Comparison of ENCODE assay signal across 19 cellular contexts in the genomic region with DNA sequence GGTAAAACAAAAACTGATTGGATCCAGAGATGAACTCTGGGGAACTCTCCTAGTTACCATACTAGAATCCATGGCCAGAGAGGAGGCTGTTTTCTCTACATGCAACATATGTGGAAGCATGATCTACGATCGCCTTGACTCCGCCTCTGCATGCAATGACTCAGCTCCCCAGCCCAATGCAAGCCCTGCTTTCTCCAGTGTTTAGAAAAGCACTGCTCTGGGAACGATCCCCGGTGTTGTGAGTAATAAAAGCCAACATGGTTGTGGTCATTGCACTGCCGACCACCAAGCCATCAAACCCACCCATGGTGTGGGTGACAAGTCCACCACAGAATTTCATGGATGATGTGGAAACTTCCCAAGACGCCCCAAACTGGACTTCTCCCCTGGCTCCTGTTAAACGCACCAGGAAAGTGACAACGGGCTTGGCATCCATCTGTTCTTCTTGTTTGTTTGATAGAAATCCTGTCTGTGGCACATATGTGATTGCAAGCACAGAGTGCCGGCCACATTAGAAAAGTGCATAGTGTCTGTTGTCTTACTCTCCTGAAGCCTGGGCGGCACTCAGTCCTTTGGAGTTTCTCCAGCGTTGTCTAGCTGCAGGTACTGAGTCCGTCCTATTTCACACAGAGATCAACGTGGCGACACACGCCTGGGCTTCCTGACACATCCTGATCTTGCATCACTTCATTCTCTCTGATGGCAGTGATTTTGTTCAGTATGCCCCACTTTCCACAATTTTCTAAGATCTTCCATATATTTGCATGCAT. TPM values are rescaled to one million over a fixed set of nuclear protein-coding genes. Genes with fewer than 3 reads are reported as not detected.
"Had no signal": no experiment of that assay in that cellular context is flagged by ENCODE, and none has a peak within 500 bp of the region (broad histone marks: within the 10 kb centered on the region; RNA-seq: fewer than 3 reads in every experiment).

No MANE protein-coding gene starts in this region.

- H3K9me3 ChIP-seq: gastroesophageal sphincter, heart right ventricle, thyroid gland had no signal

- H3K27me3 ChIP-seq: brain microvascular endothelial cell, thyroid gland had no signal

- H3K27ac ChIP-seq: brain microvascular endothelial cell, gastroesophageal sphincter, heart right ventricle, thyroid gland, WERI-Rb-1 had no signal

- FAIRE-seq: urothelium cell line had no signal

- H3K36me3 ChIP-seq: brain microvascular endothelial cell, gastroesophageal sphincter, heart right ventricle, thyroid gland, WERI-Rb-1 had no signal

- ATAC-seq: gastroesophageal sphincter; heart right ventricle; left cardiac atrium; naive thymus-derived CD8-positive, alpha-beta T cell; stimulated activated naive B cell treated with anti-CD40 and anti-IgM and Interleukin-4, amounts not matched to agents 10 μg/mL and 1 μg/mL and 100 μg/mL, for 72 hours; T-cell had no signal

- H3K4me1 ChIP-seq: gastroesophageal sphincter, thyroid gland had no signal

- DNase-seq: activated naive CD4-positive, alpha-beta T cell treated with Interleukin-2 at 50 U/mL for 16 hours; anterior cingulate cortex; brain microvascular endothelial cell; heart right ventricle; left cardiac atrium; mammary epithelial cell; naive thymus-derived CD8-positive, alpha-beta T cell; retina; stimulated activated CD4-positive, alpha-beta T cell treated with anti-CD3 and anti-CD28 coated beads, Interleukin-15, amount 100 ng/mL, for 24 hours; stimulated activated CD4-positive, alpha-beta T cell treated with anti-CD3 and anti-CD28 coated beads, Interleukin-4, amount 100 ng/mL, for 1 hour; stimulated activated naive B cell treated with anti-CD40 and anti-IgM and Interleukin-4, amounts not matched to agents 10 μg/mL and 1 μg/mL and 100 μg/mL, for 72 hours; T-cell; thyroid gland; WERI-Rb-1 had no signal

- H3K4me3 ChIP-seq: gastroesophageal sphincter, heart right ventricle, thyroid gland had no signal

RNA-seq across cellular contexts. Expression of gene VSTM2B, which starts 36.4 kb away (rescaled TPM):
- total RNA-seq: epithelial cell of proximal tubule; heart right ventricle; left cardiac atrium; mammary epithelial cell; mononuclear cell; naive thymus-derived CD8-positive, alpha-beta T cell; skeletal muscle tissue; T-cell; thyroid gland had no signal
- polyA plus RNA-seq: heart right ventricle, mammary epithelial cell had no signal
